ENCODE assay signal across 8 cellular contexts in genomic region chr18:811192-812122, GRCh38. TPM values are rescaled to one million over a fixed set of nuclear protein-coding genes. Genes with fewer than 3 reads are reported as not detected.
A peak's percentile ranks its signal among the peaks of the same experiment; 100 is the strongest.
DNase-seq lines count a peak whose midpoint lies in the region; ATAC-seq and TF ChIP-seq lines count a peak whose summit lies in the region.

No MANE protein-coding gene starts in this region.

- peak overlapping the region; percentile 92 for H2AFZ ChIP-seq in neural progenitor cell (replicated peaks)

- no peaks in the 10 kb centered on the region for H3K9me3 ChIP-seq in neural progenitor cell (ENCODE audit: low read depth)

- H3K27me3 ChIP-seq in neural progenitor cell, result no peaks in the 10 kb centered on the region

- CTCF ChIA-PET in activated B cell treated with CpG ODN at 0.5 μM for 24 hours (lab: Charles Lee), result no interaction called here

- H3K9me3 Mint-ChIP-seq in CD14-positive monocyte (peaks cover 14 to 33% (median 26%) of the 10 kb centered on the region in 7 donors), activated B cell treated with CpG ODN at 0.5 μM for 24 hours (peaks cover 8% of the 10 kb centered on the region), neural progenitor cell (no peaks in the 10 kb centered on the region)

- peaks cover 85 to 92% (median 90%) of the 10 kb centered on the region in 3 donors for H3K27me3 Mint-ChIP-seq in CD14-positive monocyte (ENCODE audit: low read depth in 3 of 3)
- H3K27me3 Mint-ChIP-seq in activated B cell treated with CpG ODN at 0.5 μM for 24 hours, result peaks cover 59% of the 10 kb centered on the region
- H3K27me3 Mint-ChIP-seq in neural progenitor cell (ENCODE audit: insufficient read depth, low read depth), result peaks cover 2% of the 10 kb centered on the region

- intact Hi-C loops in CD14-positive monocyte (cut with micrococcal nuclease), result no loop called here
- intact Hi-C loops in activated B cell treated with CpG ODN at 0.5 μM for 24 hours (cut with micrococcal nuclease), result loop anchor here (2.0 to 5.0 kb wide), 2 partner anchors 99 to 154 kb away; partner anchors contain the start of genes ENOSF1 and TYMS

- ATAC-seq in GM19351 (IDR thresholded peaks at IDR 0.05; ENCODE audit: unreplicated experiment) (peak; percentile 32), HG03342 (IDR thresholded peaks at IDR 0.05; ENCODE audit: unreplicated experiment) (peak; percentile 29), activated B cell treated with CpG ODN at 0.5 μM for 24 hours (ENCODE audit: low read depth) (no peak)

- H3K79me2 ChIP-seq in neural progenitor cell (ENCODE audit: low read depth), result peaks cover 62% of the 10 kb centered on the region

- peak overlapping the region; percentile 96 for H3K4me3 ChIP-seq in fibroblast of villous mesenchyme (ENCODE audit: low read depth, low read length)
- H3K4me3 ChIP-seq in neural progenitor cell, result peak overlapping the region; percentile 99

- H3K4me1 Mint-ChIP-seq in CD14-positive monocyte, result peaks cover 24% of the 10 kb centered on the region
- H3K4me1 Mint-ChIP-seq in activated B cell treated with CpG ODN at 0.5 μM for 24 hours, result peaks cover 19% of the 10 kb centered on the region
- peaks cover 26% of the 10 kb centered on the region for H3K4me1 Mint-ChIP-seq in neural progenitor cell

- H4K20me1 ChIP-seq in neural progenitor cell (ENCODE audit: low read depth), result peaks cover 46% of the 10 kb centered on the region

- TF ChIP-seq CTCF in CD14-positive monocyte (IDR thresholded peaks at IDR 0.05) (no peak), activated B cell treated with CpG ODN at 0.5 μM for 24 hours (IDR thresholded peaks at IDR 0.05) (no peak), fibroblast of villous mesenchyme (IDR thresholded peaks at IDR 0.05; ENCODE audit: insufficient read depth, low read depth, low read length) (no peak), neural progenitor cell (IDR thresholded peaks at IDR 0.05) (no peak)

- no peak for DNase-seq in CD14-positive monocyte (ENCODE audit: low spot score)
- no peak for DNase-seq in activated B cell treated with CpG ODN at 0.5 μM for 24 hours
- peak; percentile 48 for DNase-seq in fibroblast of villous mesenchyme (ENCODE audit: low read depth)
- DNase-seq in neural progenitor cell (ENCODE audit: low spot score), result peak; percentile 67
- DNase-seq in NCI-H2171 (lab: John Stamatoyannopoulos, UW), result no peak
- DNase-seq in NCI-H2196 (lab: John Stamatoyannopoulos, UW; ENCODE audit: unreplicated experiment), result no peak

- POLR2A ChIA-PET in activated B cell treated with CpG ODN at 0.5 μM for 24 hours (lab: Charles Lee), result no interaction called here

- peak overlapping the region; percentile 88 for H3K9ac ChIP-seq in neural progenitor cell

- peaks cover 8 to 15% of the 10 kb centered on the region in 2 donors for H3K36me3 Mint-ChIP-seq in CD14-positive monocyte
- peaks cover 6% of the 10 kb centered on the region for H3K36me3 Mint-ChIP-seq in activated B cell treated with CpG ODN at 0.5 μM for 24 hours (ENCODE audit: low read depth)
- H3K36me3 Mint-ChIP-seq in neural progenitor cell, result peaks cover 6% of the 10 kb centered on the region

- peaks cover 28% of the 10 kb centered on the region for H3K4me1 ChIP-seq in neural progenitor cell

- no peaks in the 10 kb centered on the region for H3K36me3 ChIP-seq in neural progenitor cell

- peak overlapping the region in 2 of 7 donors; percentile 8 to 35 for H3K27ac Mint-ChIP-seq in CD14-positive monocyte
- H3K27ac Mint-ChIP-seq in activated B cell treated with CpG ODN at 0.5 μM for 24 hours, result no peak overlapping the region
- peak overlapping the region; percentile 93 for H3K27ac Mint-ChIP-seq in neural progenitor cell

- peak overlapping the region; percentile 95 for H3K27ac ChIP-seq in neural progenitor cell

- H3K4me3 Mint-ChIP-seq in CD14-positive monocyte, result peak overlapping the region; percentile 31 to 83
- peak overlapping the region; percentile 70 for H3K4me3 Mint-ChIP-seq in activated B cell treated with CpG ODN at 0.5 μM for 24 hours
- peak overlapping the region; percentile 99 for H3K4me3 Mint-ChIP-seq in neural progenitor cell

- peak overlapping the region; percentile 92 for H3K4me2 ChIP-seq in neural progenitor cell

- H3F3A ChIP-seq in neural progenitor cell (ENCODE audit: low read depth), result peaks cover 41% of the 10 kb centered on the region

RNA-seq across cellular contexts. Expression of gene YES1, which starts 0.6 kb away (rescaled TPM):
- not detected for polyA plus RNA-seq in CD14-positive monocyte
- 0.24 and 0.35 TPM in 2 replicates for total RNA-seq in activated B cell treated with CpG ODN at 0.5 μM for 24 hours
- 87.7 and 99.2 TPM in 2 replicates for total RNA-seq in fibroblast of villous mesenchyme
- total RNA-seq in neural progenitor cell (ENCODE audit: low replicate concordance), result 190 and 209 TPM in 2 replicates

Comparison
In these comparisons a context has a peak if more than half of its experiments do, and no peak if none do; other contexts are left out.
1. DNase-seq: peak in fibroblast of villous mesenchyme (single experiment) and neural progenitor cell (single experiment); none in CD14-positive monocyte (single experiment), activated B cell treated with CpG ODN at 0.5 μM for 24 hours (single experiment), NCI-H2171 (single experiment) and NCI-H2196 (single experiment).
2. RNA of gene YES1, which starts 0.6 kb away (total RNA-seq): 190 to 209 TPM in neural progenitor cell and 87.7 to 99.2 TPM in fibroblast of villous mesenchyme; 0.24 to 0.35 TPM in activated B cell treated with CpG ODN at 0.5 μM for 24 hours; every median in the first group is over 10 times any median in the second.
3. Peak in every context shown above with its lines, with median percentiles within 50 percentile points of each other: H3K4me3 Mint-ChIP-seq.